8 cellular contexts compared by ENCODE assay signal in the genomic region with DNA sequence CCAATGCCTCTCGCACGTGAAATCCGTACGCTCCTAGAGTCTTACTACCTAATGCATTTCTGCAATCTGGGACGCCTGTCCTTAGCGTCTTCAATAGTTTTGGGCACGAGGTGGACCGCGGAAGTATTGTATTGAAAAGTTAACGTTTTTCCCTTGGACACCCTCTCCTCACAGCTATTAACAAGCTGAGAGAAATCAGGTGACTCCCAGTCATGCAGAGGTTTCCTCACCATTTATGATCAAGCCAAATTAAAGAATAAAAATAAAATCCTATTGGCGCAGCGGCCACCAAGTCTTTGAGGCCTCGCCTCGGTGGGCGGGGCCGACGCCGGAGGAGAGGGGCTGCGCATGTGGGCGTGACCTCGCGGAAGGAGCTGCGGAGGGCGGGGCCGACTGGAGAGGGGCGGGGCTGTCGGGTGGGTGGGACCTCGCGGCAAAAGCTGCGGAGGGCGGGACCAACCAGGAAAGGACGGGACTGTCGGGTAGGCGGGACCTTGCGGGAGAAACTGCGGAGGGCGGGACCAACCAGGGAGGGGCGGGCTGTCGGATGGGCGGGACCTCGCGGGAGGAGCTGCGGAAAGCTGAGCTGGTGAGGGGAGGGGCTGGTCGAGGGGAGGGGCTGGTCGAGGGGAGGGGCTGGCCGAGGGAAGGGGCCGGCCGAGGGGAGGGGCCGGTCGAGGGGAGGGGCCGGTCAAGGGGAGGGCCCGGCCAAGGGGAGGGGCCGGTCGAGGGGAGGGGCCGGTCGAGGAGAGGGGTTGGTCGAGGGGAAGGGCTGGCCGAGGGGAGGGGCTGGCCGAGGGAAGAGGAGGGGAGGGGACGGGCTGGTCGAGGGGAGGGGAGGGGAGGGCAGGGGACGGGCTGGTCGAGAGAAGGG. TPM values are rescaled to one million over a fixed set of nuclear protein-coding genes. Genes with fewer than 3 reads are reported as not detected.
DNase-seq lines count a peak whose midpoint lies in the region; ATAC-seq and TF ChIP-seq lines count a peak whose summit lies in the region.

No MANE protein-coding gene starts in this region.

- peak; percentile 97 for DNase-seq in GM10266 (ENCODE audit: extremely low spot score)
- DNase-seq in NCI-H1930 (lab: John Stamatoyannopoulos, UW): peak; percentile 87 to 88
- DNase-seq in T-helper 2 cell treated with Interferon-gamma antibody and Interleukin-4, amounts not matched to agents 5 μg/mL and 100 μg/mL, for 36 hours (ENCODE audit: low spot score): peak; percentile 86
- DNase-seq in anterior cingulate cortex (lab: John Stamatoyannopoulos, UW): peak; percentile 53 to 100 (median 98)
- peak; percentile 99 for DNase-seq in left ventricle myocardium inferior
- peak; percentile 95 for DNase-seq in progenitor cell of endocrine pancreas (ENCODE audit: low spot score, unreplicated experiment)
- peak; percentile 98 to 99 for DNase-seq in upper lobe of left lung

- ATAC-seq in HG02885 (IDR thresholded peaks at IDR 0.05; ENCODE audit: poor library complexity, unreplicated experiment) (peak; percentile 62), upper lobe of left lung (ENCODE audit: low FRiP score in 2 of 2) (peak; percentile 93 to 96)

- TF ChIP-seq CTCF in GM10266 (IDR thresholded peaks at IDR 0.05; ENCODE audit: control insufficient read depth, insufficient read depth, low read depth, missing control alignments) (no peak), left ventricle myocardium inferior (IDR thresholded peaks at IDR 0.05; ENCODE audit: borderline replicate concordance) (no peak), progenitor cell of endocrine pancreas (IDR thresholded peaks at IDR 0.05; ENCODE audit: unreplicated experiment) (no peak), upper lobe of left lung (IDR thresholded peaks at IDR 0.05) (no peak)

- WGBS in upper lobe of left lung, 2 donors: 5% methylated on average over 24 to 25 of the region's 63 CpGs

- no peaks in the 10 kb centered on the region for H3K9me3 Mint-ChIP-seq in T-helper 2 cell treated with Interferon-gamma antibody and Interleukin-4, amounts not matched to agents 5 μg/mL and 100 μg/mL, for 36 hours
- H3K9me3 Mint-ChIP-seq in progenitor cell of endocrine pancreas (ENCODE audit: low read depth): no peaks in the 10 kb centered on the region

- H3K4me3 ChIP-seq in left ventricle myocardium inferior (peak overlapping the region; percentile 100), upper lobe of left lung (peak overlapping the region in 3 of 4 donors; percentile 74 to 94 (median 91))

- peak overlapping the region; percentile 66 for H3K27ac Mint-ChIP-seq in T-helper 2 cell treated with Interferon-gamma antibody and Interleukin-4, amounts not matched to agents 5 μg/mL and 100 μg/mL, for 36 hours
- no peak overlapping the region for H3K27ac Mint-ChIP-seq in progenitor cell of endocrine pancreas

- H3K27me3 ChIP-seq in left ventricle myocardium inferior (ENCODE audit: low read depth): no peaks in the 10 kb centered on the region
- H3K27me3 ChIP-seq in upper lobe of left lung: no peaks in the 10 kb centered on the region

- peaks cover 13% of the 10 kb centered on the region for H3K36me3 Mint-ChIP-seq in T-helper 2 cell treated with Interferon-gamma antibody and Interleukin-4, amounts not matched to agents 5 μg/mL and 100 μg/mL, for 36 hours (ENCODE audit: low read depth)
- peaks cover 9% of the 10 kb centered on the region for H3K36me3 Mint-ChIP-seq in progenitor cell of endocrine pancreas (ENCODE audit: insufficient read depth)

- TF ChIP-seq EP300 in upper lobe of left lung (IDR thresholded peaks at IDR 0.05): no peak

- peaks cover 15% of the 10 kb centered on the region for H3K36me3 ChIP-seq in left ventricle myocardium inferior
- H3K36me3 ChIP-seq in upper lobe of left lung: peaks cover 0 to 3% (median 0%) of the 10 kb centered on the region in 4 donors

- H3K27ac ChIP-seq in left ventricle myocardium inferior (replicated peaks) (peak overlapping the region; percentile 99), upper lobe of left lung (peak overlapping the region; percentile 95 to 96 (median 96))

- H3K4me1 ChIP-seq in left ventricle myocardium inferior (peaks cover 36% of the 10 kb centered on the region), upper lobe of left lung (peaks cover 18 to 29% (median 21%) of the 10 kb centered on the region in 4 donors)

- H3K27me3 Mint-ChIP-seq in T-helper 2 cell treated with Interferon-gamma antibody and Interleukin-4, amounts not matched to agents 5 μg/mL and 100 μg/mL, for 36 hours (ENCODE audit: low read depth): peaks cover 11% of the 10 kb centered on the region
- H3K27me3 Mint-ChIP-seq in progenitor cell of endocrine pancreas: peaks cover 29% of the 10 kb centered on the region

- H3K4me1 Mint-ChIP-seq in T-helper 2 cell treated with Interferon-gamma antibody and Interleukin-4, amounts not matched to agents 5 μg/mL and 100 μg/mL, for 36 hours (ENCODE audit: low read depth): peaks cover 38% of the 10 kb centered on the region
- peaks cover 3% of the 10 kb centered on the region for H3K4me1 Mint-ChIP-seq in progenitor cell of endocrine pancreas (ENCODE audit: low read depth)

- intact Hi-C loops in left ventricle myocardium inferior (cut with micrococcal nuclease): no loop called here

- no peaks in the 10 kb centered on the region for H3K9me3 ChIP-seq in left ventricle myocardium inferior (replicated peaks)
- no peaks in the 10 kb centered on the region for H3K9me3 ChIP-seq in upper lobe of left lung

- TF ChIP-seq POLR2A in upper lobe of left lung (IDR thresholded peaks at IDR 0.05): peak in 1 of 4 donors; percentile 31

- peak overlapping the region; percentile 73 for H3K4me3 Mint-ChIP-seq in T-helper 2 cell treated with Interferon-gamma antibody and Interleukin-4, amounts not matched to agents 5 μg/mL and 100 μg/mL, for 36 hours
- peak overlapping the region; percentile 46 for H3K4me3 Mint-ChIP-seq in progenitor cell of endocrine pancreas (ENCODE audit: low read depth)

RNA-seq across cellular contexts. Expression of a gene that starts 1.1 kb away (rescaled TPM):
- total RNA-seq in left ventricle myocardium inferior (198 TPM), progenitor cell of endocrine pancreas (106 and 120 TPM in 2 replicates), upper lobe of left lung (100 to 1,000 TPM; 105 to 208 (median 133) TPM)

Comparison
In these comparisons a context has a peak if more than half of its experiments do, and no peak if none do; other contexts are left out.
1. Peak in every context shown above with its lines: DNase-seq, ATAC-seq, H3K4me3 ChIP-seq and H3K27ac ChIP-seq.